In the genomic region with DNA sequence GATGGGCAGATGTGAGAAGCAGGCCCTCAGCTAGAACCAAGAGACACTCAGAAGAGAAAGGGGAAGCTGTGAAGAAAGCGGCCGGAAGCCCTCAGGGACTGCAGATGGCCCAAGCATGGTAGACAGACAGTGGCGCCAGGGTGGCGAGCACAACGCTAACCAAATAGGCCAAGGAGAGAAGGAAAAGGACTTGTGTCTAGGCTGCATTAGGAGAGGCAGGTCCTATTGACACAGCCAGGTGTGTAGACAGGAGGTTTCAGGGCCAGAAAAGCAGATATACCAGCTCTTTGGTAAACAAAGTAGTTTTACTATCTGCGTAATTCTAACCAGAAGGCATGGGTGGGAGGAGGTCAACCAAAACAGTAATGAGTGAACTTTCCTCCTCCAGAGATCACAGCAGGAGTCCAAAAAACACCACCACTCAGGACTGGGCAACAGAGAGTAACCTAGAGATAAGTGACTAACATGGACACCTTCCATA, we compare ENCODE assay signal across 1 cellular context.
A peak's percentile ranks its signal among the peaks of the same experiment; 100 is the strongest.
TF ChIP-seq lines count a peak whose summit lies in the region.

No MANE protein-coding gene starts in this region.

TF ChIP-seq in K562, 482 proteins besides CTCF, POLR2A, EP300 and RAD21 (continued from another document and continues in another):
- no peak for TF ChIP-seq ZNF609 (CRISPR knock-in tag; IDR thresholded peaks at IDR 0.05; ENCODE audit: borderline replicate concordance)
- TF ChIP-seq BRD4 (IDR thresholded peaks at IDR 0.05): peak; percentile 70; the same call in 1 of the 2 replicates
- no peak for TF ChIP-seq HNRNPLL (IDR thresholded peaks at IDR 0.05; ENCODE audit: low read depth, low read length, poor library complexity, severe bottlenecking)
- no peak for TF ChIP-seq KLF10 (CRISPR knock-in tag; IDR thresholded peaks at IDR 0.05)
- no peak for TF ChIP-seq ZNF316 (IDR thresholded peaks at IDR 0.05)
- no peak for TF ChIP-seq KAT8 (IDR thresholded peaks at IDR 0.05; ENCODE audit: low read depth)
- TF ChIP-seq PPARD (CRISPR knock-in tag; IDR thresholded peaks at IDR 0.05): no peak
- TF ChIP-seq GABPA (tag; conservative IDR thresholded peaks at IDR 0.05; ENCODE audit: low read depth): peak; percentile 33; the same call in 1 of the 2 replicates
- TF ChIP-seq, protein P1, sequence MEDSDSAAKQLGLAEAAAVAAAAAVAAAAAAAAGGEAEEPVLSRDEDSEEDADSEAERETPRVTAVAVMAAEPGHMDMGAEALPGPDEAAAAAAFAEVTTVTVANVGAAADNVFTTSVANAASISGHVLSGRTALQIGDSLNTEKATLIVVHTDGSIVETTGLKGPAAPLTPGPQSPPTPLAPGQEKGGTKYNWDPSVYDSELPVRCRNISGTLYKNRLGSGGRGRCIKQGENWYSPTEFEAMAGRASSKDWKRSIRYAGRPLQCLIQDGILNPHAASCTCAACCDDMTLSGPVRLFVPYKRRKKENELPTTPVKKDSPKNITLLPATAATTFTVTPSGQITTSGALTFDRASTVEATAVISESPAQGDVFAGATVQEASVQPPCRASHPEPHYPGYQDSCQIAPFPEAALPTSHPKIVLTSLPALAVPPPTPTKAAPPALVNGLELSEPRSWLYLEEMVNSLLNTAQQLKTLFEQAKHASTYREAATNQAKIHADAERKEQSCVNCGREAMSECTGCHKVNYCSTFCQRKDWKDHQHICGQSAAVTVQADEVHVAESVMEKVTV (CRISPR knock-in tag; IDR thresholded peaks at IDR 0.05): no peak
- TF ChIP-seq PRMT5 (CRISPR knock-in tag; IDR thresholded peaks at IDR 0.05): no peak
- TF ChIP-seq, protein P2, sequence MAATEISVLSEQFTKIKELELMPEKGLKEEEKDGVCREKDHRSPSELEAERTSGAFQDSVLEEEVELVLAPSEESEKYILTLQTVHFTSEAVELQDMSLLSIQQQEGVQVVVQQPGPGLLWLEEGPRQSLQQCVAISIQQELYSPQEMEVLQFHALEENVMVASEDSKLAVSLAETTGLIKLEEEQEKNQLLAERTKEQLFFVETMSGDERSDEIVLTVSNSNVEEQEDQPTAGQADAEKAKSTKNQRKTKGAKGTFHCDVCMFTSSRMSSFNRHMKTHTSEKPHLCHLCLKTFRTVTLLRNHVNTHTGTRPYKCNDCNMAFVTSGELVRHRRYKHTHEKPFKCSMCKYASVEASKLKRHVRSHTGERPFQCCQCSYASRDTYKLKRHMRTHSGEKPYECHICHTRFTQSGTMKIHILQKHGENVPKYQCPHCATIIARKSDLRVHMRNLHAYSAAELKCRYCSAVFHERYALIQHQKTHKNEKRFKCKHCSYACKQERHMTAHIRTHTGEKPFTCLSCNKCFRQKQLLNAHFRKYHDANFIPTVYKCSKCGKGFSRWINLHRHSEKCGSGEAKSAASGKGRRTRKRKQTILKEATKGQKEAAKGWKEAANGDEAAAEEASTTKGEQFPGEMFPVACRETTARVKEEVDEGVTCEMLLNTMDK (IDR thresholded peaks at IDR 0.05; ENCODE audit: borderline replicate concordance, insufficient read depth, low read depth, low read length, poor library complexity, severe bottlenecking): no peak
- no peak for TF ChIP-seq ZNF24 (IDR thresholded peaks at IDR 0.05)
- TF ChIP-seq MLX (CRISPR knock-in tag; conservative IDR thresholded peaks at IDR 0.05): no peak
- no peak for TF ChIP-seq PML (IDR thresholded peaks at IDR 0.05; ENCODE audit: low read length)
- TF ChIP-seq TAF1 (IDR thresholded peaks at IDR 0.05; ENCODE audit: control insufficient read depth, extremely low read depth, insufficient read depth, low read length, severe bottlenecking): no peak
- TF ChIP-seq PKNOX1 (IDR thresholded peaks at IDR 0.05): no peak
- no peak for TF ChIP-seq DNMT1 (IDR thresholded peaks at IDR 0.05)
- no peak for TF ChIP-seq ZNF408 (CRISPR knock-in tag; IDR thresholded peaks at IDR 0.05; ENCODE audit: low read depth)
- TF ChIP-seq, protein P3, sequence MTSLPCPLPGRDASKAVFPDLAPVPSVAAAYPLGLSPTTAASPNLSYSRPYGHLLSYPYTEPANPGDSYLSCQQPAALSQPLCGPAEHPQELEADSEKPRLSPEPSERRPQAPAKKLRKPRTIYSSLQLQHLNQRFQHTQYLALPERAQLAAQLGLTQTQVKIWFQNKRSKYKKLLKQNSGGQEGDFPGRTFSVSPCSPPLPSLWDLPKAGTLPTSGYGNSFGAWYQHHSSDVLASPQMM (CRISPR knock-in tag; IDR thresholded peaks at IDR 0.05): no peak
- no peak for TF ChIP-seq ELF2 (CRISPR knock-in tag; IDR thresholded peaks at IDR 0.05)
- TF ChIP-seq TRIM25 (IDR thresholded peaks at IDR 0.05; ENCODE audit: borderline replicate concordance): no peak
- TF ChIP-seq TAF15 (IDR thresholded peaks at IDR 0.05; ENCODE audit: low read depth, low read length): no peak
- TF ChIP-seq ZNF280A (IDR thresholded peaks at IDR 0.05; ENCODE audit: low read depth, partially characterized antibody): no peak
- TF ChIP-seq JUN (IDR thresholded peaks at IDR 0.05; ENCODE audit: borderline replicate concordance, low read depth, low read length): no peak
- TF ChIP-seq JUN (CRISPR knock-in tag; IDR thresholded peaks at IDR 0.05; ENCODE audit: borderline replicate concordance): no peak
- TF ChIP-seq, protein P4, sequence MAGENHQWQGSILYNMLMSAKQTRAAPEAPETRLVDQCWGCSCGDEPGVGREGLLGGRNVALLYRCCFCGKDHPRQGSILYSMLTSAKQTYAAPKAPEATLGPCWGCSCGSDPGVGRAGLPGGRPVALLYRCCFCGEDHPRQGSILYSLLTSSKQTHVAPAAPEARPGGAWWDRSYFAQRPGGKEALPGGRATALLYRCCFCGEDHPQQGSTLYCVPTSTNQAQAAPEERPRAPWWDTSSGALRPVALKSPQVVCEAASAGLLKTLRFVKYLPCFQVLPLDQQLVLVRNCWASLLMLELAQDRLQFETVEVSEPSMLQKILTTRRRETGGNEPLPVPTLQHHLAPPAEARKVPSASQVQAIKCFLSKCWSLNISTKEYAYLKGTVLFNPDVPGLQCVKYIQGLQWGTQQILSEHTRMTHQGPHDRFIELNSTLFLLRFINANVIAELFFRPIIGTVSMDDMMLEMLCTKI (IDR thresholded peaks at IDR 0.05; ENCODE audit: partially characterized antibody): no peak
- no peak for TF ChIP-seq EHMT2 (IDR thresholded peaks at IDR 0.05)
- no peak for TF ChIP-seq KAT7 (CRISPR knock-in tag; IDR thresholded peaks at IDR 0.05; ENCODE audit: borderline replicate concordance)
- TF ChIP-seq BCOR (IDR thresholded peaks at IDR 0.05): no peak
- TF ChIP-seq ZNF79 (CRISPR knock-in tag; IDR thresholded peaks at IDR 0.05; ENCODE audit: low read depth): peak; percentile 49; the same call in 1 of the 2 replicates
- TF ChIP-seq BMI1 (IDR thresholded peaks at IDR 0.05; ENCODE audit: low read length): no peak
- no peak for TF ChIP-seq ZNF253 (CRISPR knock-in tag; conservative IDR thresholded peaks at IDR 0.05)
- TF ChIP-seq, protein P5, sequence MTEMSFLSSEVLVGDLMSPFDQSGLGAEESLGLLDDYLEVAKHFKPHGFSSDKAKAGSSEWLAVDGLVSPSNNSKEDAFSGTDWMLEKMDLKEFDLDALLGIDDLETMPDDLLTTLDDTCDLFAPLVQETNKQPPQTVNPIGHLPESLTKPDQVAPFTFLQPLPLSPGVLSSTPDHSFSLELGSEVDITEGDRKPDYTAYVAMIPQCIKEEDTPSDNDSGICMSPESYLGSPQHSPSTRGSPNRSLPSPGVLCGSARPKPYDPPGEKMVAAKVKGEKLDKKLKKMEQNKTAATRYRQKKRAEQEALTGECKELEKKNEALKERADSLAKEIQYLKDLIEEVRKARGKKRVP (CRISPR knock-in tag; IDR thresholded peaks at IDR 0.05): no peak
- TF ChIP-seq OTX1 (CRISPR knock-in tag; IDR thresholded peaks at IDR 0.05): no peak
- no peak for TF ChIP-seq REST (CRISPR knock-in tag; IDR thresholded peaks at IDR 0.05; ENCODE audit: low read depth)
- TF ChIP-seq CBX5 (IDR thresholded peaks at IDR 0.05; ENCODE audit: borderline replicate concordance, low read depth): no peak
- TF ChIP-seq SRSF3 (IDR thresholded peaks at IDR 0.05; ENCODE audit: insufficient read depth, low read length): no peak
- TF ChIP-seq ARID1B (IDR thresholded peaks at IDR 0.05): no peak; the same call in 1 of the 2 replicates
